In the genomic region with DNA sequence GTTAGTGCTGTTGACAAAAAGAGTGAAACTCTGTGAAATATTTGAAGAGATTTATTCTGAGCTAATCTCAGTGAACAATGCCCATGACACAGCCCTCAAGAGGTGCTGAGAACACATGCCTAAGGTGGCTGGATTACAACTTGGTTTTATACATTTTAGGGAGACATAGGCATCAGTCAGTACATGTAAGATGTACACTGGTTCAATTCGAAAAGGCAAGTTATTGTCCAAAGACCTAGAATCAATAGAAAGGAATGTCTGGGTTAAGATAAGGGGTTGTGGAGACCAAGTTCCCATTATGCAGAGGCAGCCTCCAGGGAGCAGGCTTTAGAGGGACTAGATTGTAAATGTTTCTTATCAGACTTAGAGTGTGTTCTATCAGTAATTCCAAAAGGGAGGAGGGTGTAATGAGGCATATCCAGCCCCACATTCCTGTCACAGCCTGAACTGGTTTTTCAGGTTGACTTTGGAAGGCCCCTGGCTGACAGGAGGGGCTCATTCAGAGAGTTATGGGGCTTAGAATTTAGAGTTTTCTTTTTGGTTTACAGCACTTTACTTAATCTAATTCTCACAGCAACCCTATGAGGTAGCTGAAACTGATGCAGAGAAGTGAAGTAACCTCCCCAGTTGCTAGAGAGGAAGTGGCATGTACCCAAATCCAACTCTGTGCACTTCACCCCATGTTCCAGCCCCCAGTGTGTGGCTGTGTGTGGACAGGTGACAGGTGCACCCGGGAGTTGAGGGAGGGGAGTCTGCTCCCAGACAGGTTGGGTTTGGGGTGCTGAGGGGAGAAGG, we compare ENCODE assay signal across 8 cellular contexts. TPM values are rescaled to one million over a fixed set of nuclear protein-coding genes. Genes with fewer than 3 reads are reported as not detected.
A peak's percentile ranks its signal among the peaks of the same experiment; 100 is the strongest.
DNase-seq lines count a peak whose midpoint lies in the region; ATAC-seq and TF ChIP-seq lines count a peak whose summit lies in the region.

No MANE protein-coding gene starts in this region.

- 30% methylated on average over 2 of the region's 2 CpGs for WGBS in right cardiac atrium

- H3K9me3 ChIP-seq in PC-9 (ENCODE audit: insufficient read depth, low read depth) (no peaks in the 10 kb centered on the region), right cardiac atrium (ENCODE audit: control insufficient read depth, low read length) (no peaks in the 10 kb centered on the region), stomach smooth muscle (ENCODE audit: control insufficient read depth in 2 of 2, low read length in 2 of 2) (no peaks in the 10 kb centered on the region)

- CTCF ChIA-PET in PC-9 (lab: Charles Lee) = interaction anchor here (0.6 to 0.7 kb wide), 2 partner anchors 27 to 38 kb away, joined by 3 to 7 read pairs; no protein-coding TSS in a partner anchor

- H3K4me1 ChIP-seq in PC-9 (replicated peaks; ENCODE audit: insufficient read depth) (peaks cover 72% of the 10 kb centered on the region), right cardiac atrium (ENCODE audit: control insufficient read depth, insufficient read depth, low read length) (peaks cover 12% of the 10 kb centered on the region), stomach smooth muscle (ENCODE audit: control insufficient read depth, insufficient read depth, low read length) (peaks cover 15% of the 10 kb centered on the region)

- no peaks in the 10 kb centered on the region for H3K79me2 ChIP-seq in PC-9 (ENCODE audit: low read depth)

- H3K4me2 ChIP-seq in PC-9 = peak overlapping the region; percentile 76

- ATAC-seq in GM21825 (IDR thresholded peaks at IDR 0.05; ENCODE audit: unreplicated experiment) = peak; percentile 46
- peak; percentile 9 to 36 for ATAC-seq in right cardiac atrium
- ATAC-seq in HG03196 (IDR thresholded peaks at IDR 0.05; ENCODE audit: unreplicated experiment) = no peak
- ATAC-seq in HG03571 (IDR thresholded peaks at IDR 0.05; ENCODE audit: unreplicated experiment) = no peak

- H3K27ac ChIP-seq in PC-9 (peak overlapping the region; percentile 90), right cardiac atrium (ENCODE audit: low read length) (peak overlapping the region; percentile 92), stomach smooth muscle (ENCODE audit: low read length) (peak overlapping the region; percentile 53)

- H4K20me1 ChIP-seq in PC-9 (ENCODE audit: insufficient read depth) = no peaks in the 10 kb centered on the region

- H3K9me2 ChIP-seq in PC-9 (ENCODE audit: insufficient read depth) = no peaks in the 10 kb centered on the region

- BruUV-seq in PC-9 (replicated peaks; lab: Mats Ljungman, UMichigan) = no TSS peak

- H2AFZ ChIP-seq in PC-9 = no peak overlapping the region

- H3K4me3 ChIP-seq in PC-9 (peak overlapping the region; percentile 18; the same call in 1 of the 2 replicates), right cardiac atrium (ENCODE audit: low read length) (no peak overlapping the region), stomach smooth muscle (ENCODE audit: low read length in 2 of 2) (peak overlapping the region in 1 of 2 donors; percentile 29)

- POLR2A ChIA-PET in PC-9 (lab: Charles Lee; ENCODE audit: unreplicated experiment) = no interaction called here

- TF ChIP-seq CTCF in PC-9 (conservative IDR thresholded peaks at IDR 0.05) = no peak

- DNase-seq in PC-9 = peak; percentile 67 to 92
- DNase-seq in right cardiac atrium = peak in 1 of 3 donors; percentile 58
- DNase-seq in stimulated activated CD4-positive, alpha-beta T cell treated with anti-CD3 and anti-CD28 coated beads, Interleukin-2, amount 100 ng/mL, for 24 hours = no peak
- DNase-seq in EL = no peak

- H3K27me3 ChIP-seq in PC-9 (ENCODE audit: insufficient read depth, low read depth) = no peaks in the 10 kb centered on the region
- H3K27me3 ChIP-seq in right cardiac atrium (ENCODE audit: control insufficient read depth, insufficient read depth) = no peaks in the 10 kb centered on the region
- no peaks in the 10 kb centered on the region for H3K27me3 ChIP-seq in stomach smooth muscle (ENCODE audit: control insufficient read depth in 1 of 2, insufficient read depth in 2 of 2, low read length in 2 of 2)

- H3F3A ChIP-seq in PC-9 (ENCODE audit: insufficient read depth, low read depth) = peaks cover 58% of the 10 kb centered on the region

- peak overlapping the region in 1 of 2 donors; percentile 27 for H3K9ac ChIP-seq in stomach smooth muscle (ENCODE audit: low read length in 2 of 2)

- H3K36me3 ChIP-seq in PC-9 (ENCODE audit: low read depth) (no peaks in the 10 kb centered on the region), stomach smooth muscle (ENCODE audit: control insufficient read depth in 2 of 2, insufficient read depth in 2 of 2, low read length in 2 of 2) (no peaks in the 10 kb centered on the region)

- intact Hi-C loops in PC-9 (cut with micrococcal nuclease; ENCODE audit: unreplicated experiment) (loop anchor here (1.0 to 10.0 kb wide), 5 partner anchors 8 to 156 kb away; a partner anchor contains a TSS), right cardiac atrium (cut with DNase I) (loop anchor here in 1 of 4 donors (10.0 kb wide), 1 partner anchor 1156 kb away; no protein-coding TSS in a partner anchor)

RNA-seq across cellular contexts. Expression of a gene that starts 28.3 kb away (rescaled TPM):
- 60.3 and 66.8 TPM in 2 replicates for total RNA-seq in PC-9 (2021)
- total RNA-seq in right cardiac atrium = 10 to 100 TPM; 13.3 to 19.7 (median 16.0) TPM
- 9.2 TPM for polyA plus RNA-seq in right cardiac atrium

Comparison
In these comparisons a context has a peak if more than half of its experiments do, and no peak if none do; other contexts are left out.
1. ATAC-seq: peak in GM21825 (single experiment) and right cardiac atrium (2 of 2); none in HG03196 (single experiment) and HG03571 (single experiment).
2. DNase-seq: peak in PC-9 (2 of 2); none in stimulated activated CD4-positive, alpha-beta T cell treated with anti-CD3 and anti-CD28 coated beads, Interleukin-2, amount 100 ng/mL, for 24 hours (0 of 2) and EL (single experiment).
3. Peak in every context shown above with its lines, with median percentiles within 50 percentile points of each other: H3K27ac ChIP-seq.